In genomic region chr17:68196394-68197090, GRCh38 we compare ENCODE assay signal across 8 cellular contexts. TPM values are rescaled to one million over a fixed set of nuclear protein-coding genes. Genes with fewer than 3 reads are reported as not detected.
DNase-seq lines count a peak whose midpoint lies in the region; ATAC-seq and TF ChIP-seq lines count a peak whose summit lies in the region.

No MANE protein-coding gene starts in this region.

- no peaks in the 10 kb centered on the region for H3K36me3 Mint-ChIP-seq in stimulated activated naive CD8-positive, alpha-beta T cell treated with anti-CD3 and anti-CD28 coated beads, Interleukin-15, Interleukin-2, amounts not matched to agents 100 ng/mL and 50 ng/mL, for 24 hours (ENCODE audit: low read depth)
- H3K36me3 Mint-ChIP-seq in brain, result no peaks in the 10 kb centered on the region
- no peaks in the 10 kb centered on the region for H3K36me3 Mint-ChIP-seq in mesothelial cell of epicardium

- H3K27ac Mint-ChIP-seq in stimulated activated naive CD8-positive, alpha-beta T cell treated with anti-CD3 and anti-CD28 coated beads, Interleukin-15, Interleukin-2, amounts not matched to agents 100 ng/mL and 50 ng/mL, for 24 hours, result no peak overlapping the region
- H3K27ac Mint-ChIP-seq in brain (no peak overlapping the region), mesothelial cell of epicardium (no peak overlapping the region)

- peaks cover 34% of the 10 kb centered on the region for H3K27me3 Mint-ChIP-seq in stimulated activated naive CD8-positive, alpha-beta T cell treated with anti-CD3 and anti-CD28 coated beads, Interleukin-15, Interleukin-2, amounts not matched to agents 100 ng/mL and 50 ng/mL, for 24 hours
- peaks cover 97% of the 10 kb centered on the region for H3K27me3 Mint-ChIP-seq in brain
- H3K27me3 Mint-ChIP-seq in mesothelial cell of epicardium (ENCODE audit: low read depth), result peaks cover 91% of the 10 kb centered on the region

- DNase-seq in stimulated activated naive CD8-positive, alpha-beta T cell treated with anti-CD3 and anti-CD28 coated beads, Interleukin-15, Interleukin-2, amounts not matched to agents 100 U/mL and 50 U/mL, for 24 hours, result no peak
- DNase-seq in mesothelial cell of epicardium (ENCODE audit: low spot score in 2 of 2, unreplicated experiment in 2 of 2) (peak in 1 of 2 experiments; percentile 48), putamen (ENCODE audit: low spot score) (no peak), LoVo (ENCODE audit: low spot score) (no peak), glomerular visceral epithelial cell (ENCODE audit: extremely low spot score) (no peak)

- peak overlapping the region; percentile 67 for H3K4me3 Mint-ChIP-seq in stimulated activated naive CD8-positive, alpha-beta T cell treated with anti-CD3 and anti-CD28 coated beads, Interleukin-15, Interleukin-2, amounts not matched to agents 100 ng/mL and 50 ng/mL, for 24 hours
- H3K4me3 Mint-ChIP-seq in brain, result peak overlapping the region; percentile 57 to 78 (median 63)
- H3K4me3 Mint-ChIP-seq in mesothelial cell of epicardium, result peak overlapping the region; percentile 63

- no peak for ATAC-seq in stimulated activated naive CD8-positive, alpha-beta T cell treated with anti-CD3 and anti-CD28 coated beads, Interleukin-15, Interleukin-2, amounts not matched to agents 100 U/mL and 50 U/mL, for 24 hours
- ATAC-seq in GM19023 (IDR thresholded peaks at IDR 0.05; ENCODE audit: unreplicated experiment), result no peak

- TF ChIP-seq CTCF in brain (conservative IDR thresholded peaks at IDR 0.05), result no peak
- no peak for TF ChIP-seq CTCF in mesothelial cell of epicardium (IDR thresholded peaks at IDR 0.05; ENCODE audit: unreplicated experiment)

- H3K4me1 Mint-ChIP-seq in stimulated activated naive CD8-positive, alpha-beta T cell treated with anti-CD3 and anti-CD28 coated beads, Interleukin-15, Interleukin-2, amounts not matched to agents 100 ng/mL and 50 ng/mL, for 24 hours (ENCODE audit: low read depth), result peaks cover 30% of the 10 kb centered on the region
- H3K4me1 Mint-ChIP-seq in brain (peaks cover 22% of the 10 kb centered on the region), mesothelial cell of epicardium (peaks cover 16% of the 10 kb centered on the region)

- no peaks in the 10 kb centered on the region for H3K9me3 Mint-ChIP-seq in stimulated activated naive CD8-positive, alpha-beta T cell treated with anti-CD3 and anti-CD28 coated beads, Interleukin-15, Interleukin-2, amounts not matched to agents 100 ng/mL and 50 ng/mL, for 24 hours
- H3K9me3 Mint-ChIP-seq in brain, result peaks cover 0 to 2% (median 0%) of the 10 kb centered on the region in 5 experiments
- H3K9me3 Mint-ChIP-seq in mesothelial cell of epicardium, result no peaks in the 10 kb centered on the region

RNA-seq across cellular contexts. Expression of gene AMZ2, which starts 51.3 kb away (rescaled TPM):
- polyA plus RNA-seq in brain (ENCODE audit: insufficient read depth, low read depth, low replicate concordance), result 142 TPM
- total RNA-seq in mesothelial cell of epicardium, result 63.2 to 85.1 TPM (median 65.4 TPM) in 3 replicates
